In genomic region chr5:178895615-178896571, GRCh38 we compare ENCODE assay signal across 7 cellular contexts. TPM values are rescaled to one million over a fixed set of nuclear protein-coding genes. Genes with fewer than 3 reads are reported as not detected.
DNase-seq lines count a peak whose midpoint lies in the region; ATAC-seq and TF ChIP-seq lines count a peak whose summit lies in the region.

ZFP2 (plus strand) TSS chr5:178895913; CDS start chr5:178931314, 35,401 bp downstream.

- no peak within 1 kb of the TSS for H3K27ac Mint-ChIP-seq in activated T-helper 17 cell treated with anti-CD3 and anti-CD28 coated beads, Interleukin-2, amount 50 U/mL, for 72 hours

- H3K4me1 ChIP-seq in thoracic aorta (ENCODE audit: control insufficient read depth in 1 of 2, low read depth in 2 of 2), result peaks cover 0 to 7% of the 10 kb centered on the region in 2 donors

- H3K9me3 Mint-ChIP-seq in activated T-helper 17 cell treated with anti-CD3 and anti-CD28 coated beads, Interleukin-2, amount 50 U/mL, for 72 hours, result peaks cover 3% of the 10 kb centered on the region

- H3K27me3 ChIP-seq in thoracic aorta (replicated peaks; ENCODE audit: insufficient read depth), result no peaks in the 10 kb centered on the region

- H3K27ac ChIP-seq in thoracic aorta, result peak within 1 kb of the TSS; percentile 42 to 64

- H3K4me3 ChIP-seq in thoracic aorta, result peak within 1 kb of the TSS; percentile 92

- no peaks in the 10 kb centered on the region for H3K4me1 Mint-ChIP-seq in activated T-helper 17 cell treated with anti-CD3 and anti-CD28 coated beads, Interleukin-2, amount 50 U/mL, for 72 hours

- no peaks in the 10 kb centered on the region for H3K36me3 Mint-ChIP-seq in activated T-helper 17 cell treated with anti-CD3 and anti-CD28 coated beads, Interleukin-2, amount 50 U/mL, for 72 hours (ENCODE audit: low read depth)

- H3K36me3 ChIP-seq in thoracic aorta, result no peaks in the 10 kb centered on the region

- TF ChIP-seq CTCF in thoracic aorta (IDR thresholded peaks at IDR 0.05), result no peak

- no peaks in the 10 kb centered on the region for H3K27me3 Mint-ChIP-seq in activated T-helper 17 cell treated with anti-CD3 and anti-CD28 coated beads, Interleukin-2, amount 50 U/mL, for 72 hours

- peaks cover 4% of the 10 kb centered on the region for H3K9me3 ChIP-seq in thoracic aorta

- ATAC-seq in GM18868 (IDR thresholded peaks at IDR 0.05; ENCODE audit: unreplicated experiment), result peak; percentile 88
- ATAC-seq in activated T-helper 17 cell treated with anti-CD3 and anti-CD28 coated beads, Interleukin-2, amount 50 U/mL, for 72 hours (replicated peaks), result peak; percentile 91
- ATAC-seq in thoracic aorta (ENCODE audit: insufficient number of reproducible peaks, low FRiP score, low read depth), result no peak
- ATAC-seq in GM21390 (IDR thresholded peaks at IDR 0.05; ENCODE audit: unreplicated experiment), result no peak

- DNase-seq in NCI-H510A (lab: John Stamatoyannopoulos, UW) (peak; percentile 30), fibroblast of peridontal ligament (ENCODE audit: extremely low read depth) (peak; percentile 41), myocyte (ENCODE audit: low read depth) (peak; percentile 44), thoracic aorta (ENCODE audit: low spot score) (peak; percentile 11)

- H3K4me3 Mint-ChIP-seq in activated T-helper 17 cell treated with anti-CD3 and anti-CD28 coated beads, Interleukin-2, amount 50 U/mL, for 72 hours, result peak within 1 kb of the TSS; percentile 73

RNA-seq across cellular contexts. Expression of gene ZFP2, which starts in this region (rescaled TPM):
- total RNA-seq in activated T-helper 17 cell treated with anti-CD3 and anti-CD28 coated beads, Interleukin-2, amount 50 U/mL, for 72 hours, result under 1 TPM; 0.26 to 0.35 TPM
- 1.2 and 4.0 TPM in 2 replicates for total RNA-seq in myocyte
- 0.63 TPM for polyA plus RNA-seq in myocyte (2012)
- total RNA-seq in thoracic aorta, result 1 to 10 TPM; 1.1 to 2.2 TPM

Comparison
In these comparisons a context has a peak if more than half of its experiments do, and no peak if none do; other contexts are left out.
1. Peak in ATAC-seq in activated T-helper 17 cell treated with anti-CD3 and anti-CD28 coated beads, Interleukin-2, amount 50 U/mL, for 72 hours; RNA of the gene not detected or under 1 TPM.